Comparison of ENCODE assay signal across 10 cellular contexts in the genomic region with DNA sequence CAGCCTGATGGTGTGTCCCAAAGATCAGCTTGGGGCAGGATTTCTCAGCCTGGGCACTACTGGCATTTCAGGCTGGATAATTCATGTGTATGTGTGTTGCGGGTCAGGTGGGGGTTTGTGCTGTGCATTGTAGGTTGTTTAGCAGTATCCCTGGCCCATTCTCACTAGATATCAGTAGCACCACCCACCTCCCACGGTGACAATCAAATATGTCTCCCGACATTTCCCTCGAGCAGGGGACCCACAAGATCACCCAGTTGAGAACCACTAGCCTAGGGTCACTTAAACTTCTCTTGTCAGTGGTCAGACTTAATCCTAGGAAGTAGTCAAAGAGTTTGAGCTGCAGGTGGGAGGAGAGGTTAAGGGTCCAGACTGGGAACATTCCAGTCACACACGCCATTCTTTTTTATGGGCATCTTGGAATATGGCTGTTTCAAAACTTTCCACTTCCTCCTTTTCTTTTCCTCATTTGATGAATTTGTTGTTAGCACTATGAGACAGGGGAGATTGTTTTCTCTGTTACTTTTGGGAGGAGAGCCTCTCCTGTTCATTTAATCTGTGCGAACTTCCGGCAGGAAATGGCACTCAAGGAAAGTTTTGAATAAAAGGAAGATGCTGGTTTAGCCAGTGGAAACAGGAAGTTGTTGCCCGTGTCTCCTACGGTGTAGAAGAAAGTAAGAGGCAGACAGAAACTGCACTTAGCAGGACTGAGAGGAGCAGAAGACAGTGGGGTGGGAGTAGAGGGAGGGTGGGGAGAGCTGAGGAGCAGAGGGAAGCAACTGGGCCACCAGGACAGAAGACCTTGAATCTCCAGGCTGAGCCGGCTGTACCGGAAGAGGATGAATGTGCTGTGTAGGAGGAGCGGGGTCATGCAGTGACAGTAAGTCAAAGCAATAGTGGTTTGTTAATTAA. TPM values are rescaled to one million over a fixed set of nuclear protein-coding genes. Genes with fewer than 3 reads are reported as not detected.
DNase-seq lines count a peak whose midpoint lies in the region; ATAC-seq, FAIRE-seq and TF ChIP-seq lines count a peak whose summit lies in the region.
"Had no signal": no experiment of that assay in that cellular context is flagged by ENCODE, and none has a peak within 500 bp of the region (broad histone marks: within the 10 kb centered on the region; RNA-seq: fewer than 3 reads in every experiment).

No MANE protein-coding gene starts in this region.

- H3K4me1 Mint-ChIP-seq in T-helper 2 cell treated with Interferon-gamma antibody and Interleukin-4, amounts not matched to agents 5 μg/mL and 100 μg/mL, for 36 hours (ENCODE audit: low read depth), result peaks cover 11% of the 10 kb centered on the region

- no peak for TF ChIP-seq POLR2A in endothelial cell of umbilical vein (IDR thresholded peaks at IDR 0.05; ENCODE audit: low read depth, low read length)

- DNase-seq in GM13976 (ENCODE audit: low spot score), result peak; percentile 41
- DNase-seq in T-helper 2 cell treated with Interferon-gamma antibody and Interleukin-4, amounts not matched to agents 5 μg/mL and 100 μg/mL, for 36 hours (ENCODE audit: low spot score), result no peak
- peak; percentile 91 for DNase-seq in endothelial cell of umbilical vein (ENCODE audit: low read depth, low spot score)
- peak; percentile 8 to 21 (median 12) for DNase-seq in stimulated activated CD4-positive, alpha-beta T cell treated with anti-CD3 and anti-CD28 coated beads, Interleukin-12 subunit alpha, Interleukin-12 subunit beta, amount 100 ng/mL, for 48 hours (ENCODE audit: low read depth in 2 of 3, low spot score in 1 of 3)
- DNase-seq in NCI-H2171 (lab: John Stamatoyannopoulos, UW), result no peak
- no peak for DNase-seq in NCI-H1930 (lab: John Stamatoyannopoulos, UW)
- DNase-seq in occipital lobe (lab: John Stamatoyannopoulos, UW), result no peak

- H3K27me3 Mint-ChIP-seq in T-helper 2 cell treated with Interferon-gamma antibody and Interleukin-4, amounts not matched to agents 5 μg/mL and 100 μg/mL, for 36 hours (ENCODE audit: low read depth), result peaks cover 3% of the 10 kb centered on the region

- H2AFZ ChIP-seq in endothelial cell of umbilical vein (ENCODE audit: low read depth, low read length), result peak overlapping the region; percentile 67

- no peaks in the 10 kb centered on the region for H3K36me3 Mint-ChIP-seq in T-helper 2 cell treated with Interferon-gamma antibody and Interleukin-4, amounts not matched to agents 5 μg/mL and 100 μg/mL, for 36 hours (ENCODE audit: low read depth)

- peaks cover 0 to under 1% of the 10 kb centered on the region in 2 experiments for H3K36me3 ChIP-seq in endothelial cell of umbilical vein (ENCODE audit: control insufficient read depth in 2 of 2, extremely low read depth in 1 of 2, insufficient read depth in 2 of 2, low read length in 2 of 2)
- H3K36me3 ChIP-seq: HAP-1 had no signal

- peaks cover 35% of the 10 kb centered on the region for H3K79me2 ChIP-seq in endothelial cell of umbilical vein (ENCODE audit: control insufficient read depth, insufficient read depth, low read length)

- in situ Hi-C loops in GM13976 (cut with MboI; ENCODE audit: low sequenced_read_pairs, unreplicated experiment), result no loop called here

- POLR2A ChIA-PET in endothelial cell of umbilical vein (lab: Charles Lee), result interaction anchor here (1.6 kb wide), 1 partner anchor 15 kb away, joined by 3 read pairs; no protein-coding TSS in a partner anchor

- TF ChIP-seq CTCF in GM13976 (IDR thresholded peaks at IDR 0.05; ENCODE audit: borderline replicate concordance, control extremely low read depth, extremely low read depth, insufficient read depth, missing control alignments) (no peak), endothelial cell of umbilical vein (IDR thresholded peaks at IDR 0.05; ENCODE audit: extremely low read depth in 1 of 2, insufficient read depth in 1 of 2, low read depth in 1 of 2, low read length in 2 of 2) (no peak)

- no peak for ATAC-seq in HG02884 (IDR thresholded peaks at IDR 0.05; ENCODE audit: unreplicated experiment)

- no peaks in the 10 kb centered on the region for H3K9me3 ChIP-seq in endothelial cell of umbilical vein (replicated peaks; ENCODE audit: control insufficient read depth, insufficient read depth, low read length)
- H3K9me3 ChIP-seq: HAP-1 had no signal

- H4K20me1 ChIP-seq in endothelial cell of umbilical vein (replicated peaks; ENCODE audit: control insufficient read depth, extremely low read depth, insufficient read depth, low read length), result no peaks in the 10 kb centered on the region

- H3K4me3 ChIP-seq in endothelial cell of umbilical vein (replicated peaks in 1 of 3; ENCODE audit: insufficient read depth in 1 of 3, low read depth in 1 of 3, low read length in 3 of 3), result peak overlapping the region; percentile 19 to 91 (median 69)
- H3K4me3 ChIP-seq: HAP-1 had no signal

- FAIRE-seq in endothelial cell of umbilical vein (lab: Jason Lieb, UNC), result peak; percentile 75

- no peaks in the 10 kb centered on the region for H3K9me1 ChIP-seq in endothelial cell of umbilical vein (replicated peaks; ENCODE audit: control insufficient read depth, extremely low read depth, insufficient read depth, low read length)

- H3K4me3 Mint-ChIP-seq in T-helper 2 cell treated with Interferon-gamma antibody and Interleukin-4, amounts not matched to agents 5 μg/mL and 100 μg/mL, for 36 hours, result peak overlapping the region; percentile 69

- H3K9me3 Mint-ChIP-seq in T-helper 2 cell treated with Interferon-gamma antibody and Interleukin-4, amounts not matched to agents 5 μg/mL and 100 μg/mL, for 36 hours, result peaks cover 7% of the 10 kb centered on the region

- H3K27ac Mint-ChIP-seq in T-helper 2 cell treated with Interferon-gamma antibody and Interleukin-4, amounts not matched to agents 5 μg/mL and 100 μg/mL, for 36 hours, result peak overlapping the region; percentile 64

- dilution Hi-C loops in endothelial cell of umbilical vein (cut with MboI; ENCODE audit: extremely low pct_ligation_motif_present, low sequenced_read_pairs), result no loop called here

- no peaks in the 10 kb centered on the region for H3K27me3 ChIP-seq in endothelial cell of umbilical vein (ENCODE audit: control insufficient read depth in 2 of 2, insufficient read depth in 2 of 2, low read length in 2 of 2)

- TSS peak; percentile 6 for BruUV-seq in endothelial cell of umbilical vein (replicated peaks; lab: Mats Ljungman, UMichigan)

- H3K27ac ChIP-seq in endothelial cell of umbilical vein (ENCODE audit: insufficient read depth, low read depth, low read length), result peak overlapping the region; percentile 91
- H3K27ac ChIP-seq: VCaP had no signal

- intact Hi-C loops in endothelial cell of umbilical vein (cut with micrococcal nuclease), result loop anchor here (1.0 to 10.0 kb wide), 7 partner anchors 8 to 634 kb away; a partner anchor contains a TSS

- peaks cover 63% of the 10 kb centered on the region for H3K4me1 ChIP-seq in endothelial cell of umbilical vein (ENCODE audit: control insufficient read depth, extremely low read depth, insufficient read depth, low read length)

- CTCF ChIA-PET in endothelial cell of umbilical vein (lab: Charles Lee), result interaction anchor here (1.4 kb wide), 1 partner anchor 9 kb away, joined by 4 read pairs; no protein-coding TSS in a partner anchor

- H3K4me2 ChIP-seq in endothelial cell of umbilical vein (ENCODE audit: insufficient read depth, low read length), result peak overlapping the region; percentile 90

- H3K9ac ChIP-seq in endothelial cell of umbilical vein (replicated peaks; ENCODE audit: extremely low read depth, insufficient read depth, low read length), result peak overlapping the region; percentile 87

TF ChIP-seq in endothelial cell of umbilical vein, 7 proteins besides CTCF, POLR2A, EP300 and RAD21:
- TF ChIP-seq EZH2 (IDR thresholded peaks at IDR 0.05; ENCODE audit: borderline replicate concordance, low read depth, low read length, severe bottlenecking) (no peak), JUN (IDR thresholded peaks at IDR 0.05; ENCODE audit: borderline replicate concordance, insufficient read depth, insufficient read length, low read depth) (peak; percentile 42)

RNA-seq across cellular contexts. Expression of a gene that starts 17.6 kb away (rescaled TPM):
- total RNA-seq in endothelial cell of umbilical vein (103 and 108 TPM in 2 replicates), occipital lobe (147 TPM)
- polyA plus RNA-seq in endothelial cell of umbilical vein, result 72.6 and 105 TPM in 2 replicates
- polyA plus RNA-seq in endothelial cell of umbilical vein (2011; cell fraction: cytosol; rRNA removed), result 44.2 and 90.5 TPM in 2 replicates
- polyA plus RNA-seq in endothelial cell of umbilical vein (2011; cell fraction: nucleus; rRNA removed), result 54.0 and 83.4 TPM in 2 replicates
- 82.2 and 93.3 TPM in 2 replicates for polyA plus RNA-seq in endothelial cell of umbilical vein (2012)
- polyA minus RNA-seq in endothelial cell of umbilical vein, result 392 and 452 TPM in 2 replicates
- 13.0 TPM for polyA minus RNA-seq in endothelial cell of umbilical vein (2011; cell fraction: cytosol; rRNA and poly(A)+ RNA removed)
- polyA minus RNA-seq in endothelial cell of umbilical vein (2011; cell fraction: nucleus; rRNA and poly(A)+ RNA removed), result 243 and 358 TPM in 2 replicates

Comparison
In these comparisons a context has a peak if more than half of its experiments do, and no peak if none do; other contexts are left out.
1. DNase-seq: peak in GM13976 (single experiment), endothelial cell of umbilical vein (single experiment) and stimulated activated CD4-positive, alpha-beta T cell treated with anti-CD3 and anti-CD28 coated beads, Interleukin-12 subunit alpha, Interleukin-12 subunit beta, amount 100 ng/mL, for 48 hours (3 of 3); none in T-helper 2 cell treated with Interferon-gamma antibody and Interleukin-4, amounts not matched to agents 5 μg/mL and 100 μg/mL, for 36 hours (single experiment), NCI-H2171 (single experiment), NCI-H1930 (0 of 2) and occipital lobe (single experiment).